ENCODE assay signal across 9 cellular contexts in the genomic region with DNA sequence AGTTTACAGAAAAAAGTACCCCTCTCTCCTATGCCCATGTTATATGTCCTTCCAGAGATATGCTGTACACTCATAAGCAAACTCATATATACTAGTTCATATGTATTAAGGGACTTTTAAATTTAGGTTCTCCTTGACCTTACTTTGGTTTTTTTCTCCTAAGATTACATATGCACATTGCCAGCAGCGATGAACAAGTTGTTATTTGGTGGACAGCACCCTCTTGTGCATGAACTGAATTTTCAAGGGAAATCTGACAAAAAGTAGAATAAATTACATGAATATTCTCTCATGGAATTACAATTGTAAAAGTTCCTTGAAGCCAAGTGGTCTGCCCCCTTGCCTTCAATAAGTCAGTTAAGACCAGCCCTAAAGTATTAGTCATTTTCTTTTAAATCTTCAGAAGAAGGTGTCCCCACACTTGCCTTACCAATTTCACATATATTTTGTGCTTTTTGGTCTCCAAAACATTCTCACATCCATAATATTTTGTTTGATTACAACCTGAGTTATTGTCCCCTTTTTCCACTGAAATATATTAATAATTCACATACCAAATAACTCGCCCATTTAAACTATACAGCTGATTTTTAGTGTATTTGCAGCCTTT. TPM values are rescaled to one million over a fixed set of nuclear protein-coding genes. Genes with fewer than 3 reads are reported as not detected.
DNase-seq lines count a peak whose midpoint lies in the region; ATAC-seq and TF ChIP-seq lines count a peak whose summit lies in the region.
"Had no signal": no experiment of that assay in that cellular context is flagged by ENCODE, and none has a peak within 500 bp of the region (broad histone marks: within the 10 kb centered on the region; RNA-seq: fewer than 3 reads in every experiment).

No MANE protein-coding gene starts in this region.

- TF ChIP-seq CTCF in OCI-LY7 (conservative IDR thresholded peaks at IDR 0.05; ENCODE audit: low read length), result peak; percentile 91

- ATAC-seq in activated T-cell treated with anti-CD3 and anti-CD28 coated beads, Interleukin-2, amount 50 U/mL, for 72 hours (replicated peaks in 1 of 2), result no peak
- ATAC-seq in HG02943 (IDR thresholded peaks at IDR 0.05; ENCODE audit: low read depth, unreplicated experiment), result peak; percentile 59

- no peaks in the 10 kb centered on the region for H3K9me3 ChIP-seq in OCI-LY7 (ENCODE audit: low read length)

- intact Hi-C loops in OCI-LY7 (cut with micrococcal nuclease; ENCODE audit: unreplicated experiment), result loop anchor here (1.0 to 10.0 kb wide), 6 partner anchors 84 to 598 kb away; partner anchors contain the start of gene GAB1

- no peak overlapping the region for H3K4me3 Mint-ChIP-seq in activated T-cell treated with anti-CD3 and anti-CD28 coated beads, Interleukin-2, amount 50 U/mL, for 72 hours
- H3K4me3 Mint-ChIP-seq: central memory CD8-positive, alpha-beta T cell had no signal

- CTCF ChIA-PET in OCI-LY7 (lab: Charles Lee; ENCODE audit: unreplicated experiment), result no interaction called here

- H3K4me1 Mint-ChIP-seq in activated T-cell treated with anti-CD3 and anti-CD28 coated beads, Interleukin-2, amount 50 U/mL, for 72 hours (ENCODE audit: low read depth), result no peaks in the 10 kb centered on the region
- H3K4me1 Mint-ChIP-seq: central memory CD8-positive, alpha-beta T cell had no signal

- no peak for TF ChIP-seq POLR2A in erythroblast (IDR thresholded peaks at IDR 0.05; ENCODE audit: low read length)

- H3K36me3 ChIP-seq in OCI-LY7 (ENCODE audit: insufficient read depth, low read length), result no peaks in the 10 kb centered on the region

- no peak overlapping the region for H3K27ac ChIP-seq in OCI-LY7 (ENCODE audit: low read depth, low read length, poor library complexity, severe bottlenecking)

- H3K9me3 Mint-ChIP-seq in activated T-cell treated with anti-CD3 and anti-CD28 coated beads, Interleukin-2, amount 50 U/mL, for 72 hours, result no peaks in the 10 kb centered on the region
- H3K9me3 Mint-ChIP-seq: central memory CD8-positive, alpha-beta T cell had no signal

- BruUV-seq in OCI-LY7 (replicated peaks; lab: Mats Ljungman, UMichigan), result no TSS peak

- H3K9me2 ChIP-seq in OCI-LY7 (ENCODE audit: insufficient read depth, low read length), result no peaks in the 10 kb centered on the region

- no peaks in the 10 kb centered on the region for H3K36me3 Mint-ChIP-seq in activated T-cell treated with anti-CD3 and anti-CD28 coated beads, Interleukin-2, amount 50 U/mL, for 72 hours (ENCODE audit: insufficient read depth in 2 of 2)

- H3K4me2 ChIP-seq in OCI-LY7 (ENCODE audit: low read length), result no peak overlapping the region

- H3K79me2 ChIP-seq in OCI-LY7 (ENCODE audit: insufficient read depth, low read depth, low read length), result no peaks in the 10 kb centered on the region

- H3K27me3 Mint-ChIP-seq in activated T-cell treated with anti-CD3 and anti-CD28 coated beads, Interleukin-2, amount 50 U/mL, for 72 hours (ENCODE audit: low read depth), result peaks cover 8% of the 10 kb centered on the region

- no peak overlapping the region for H3K4me3 ChIP-seq in OCI-LY7 (ENCODE audit: low read depth, low read length, poor library complexity, severe bottlenecking)

- DNase-seq in activated T-cell treated with anti-CD3 and anti-CD28 coated beads, Interleukin-2, amount 50 U/mL, for 72 hours, result peak; percentile 3 to 10
- no peak for DNase-seq in activated T-cell treated with anti-CD3 and anti-CD28 coated beads for 4 hours
- DNase-seq in OCI-LY7 (ENCODE audit: low spot score), result peak; percentile 77
- peak; percentile 59 to 73 for DNase-seq in erythroblast (lab: John Stamatoyannopoulos, UW)
- DNase-seq in myocyte (ENCODE audit: low read depth), result peak; percentile 57
- DNase-seq in activated CD4-positive, CD25-positive, alpha-beta regulatory T cell treated with anti-CD3 and anti-CD28 coated beads, Interleukin-2, amount 50 U/mL, for 72 hours, result no peak
- no peak for DNase-seq in stimulated activated naive CD4-positive, alpha-beta T cell treated with Interleukin-2 at 50 U/mL for 16 hours (lab: John Stamatoyannopoulos, UW)

- peaks cover 15% of the 10 kb centered on the region for H3K4me1 ChIP-seq in OCI-LY7 (ENCODE audit: insufficient read depth, low read length, poor library complexity, severe bottlenecking)

- H4K20me1 ChIP-seq in OCI-LY7 (ENCODE audit: insufficient read depth, low read length), result no peaks in the 10 kb centered on the region

- no peak overlapping the region for H3K27ac Mint-ChIP-seq in activated T-cell treated with anti-CD3 and anti-CD28 coated beads, Interleukin-2, amount 50 U/mL, for 72 hours

- POLR2A ChIA-PET in OCI-LY7 (lab: Charles Lee), result no interaction called here

- no peak overlapping the region for H2AFZ ChIP-seq in OCI-LY7 (ENCODE audit: low read length)

RNA-seq across cellular contexts. Expression of gene SMARCA5, which starts 30.6 kb away (rescaled TPM):
- 10 to 100 TPM; 52.6 to 59.1 TPM for total RNA-seq in activated T-cell treated with anti-CD3 and anti-CD28 coated beads, Interleukin-2, amount 50 U/mL, for 72 hours
- total RNA-seq in OCI-LY7 (2014; rRNA removed; shearing (Covaris generic)), result 52.4 and 63.4 TPM in 2 replicates
- 82.2 and 82.3 TPM in 2 replicates for total RNA-seq in OCI-LY7 (2022)
- total RNA-seq in myocyte, result 41.6 and 50.4 TPM in 2 replicates
- 17.4 TPM for polyA plus RNA-seq in myocyte (2012)

Comparison
In these comparisons a context has a peak if more than half of its experiments do, and no peak if none do; other contexts are left out.
1. DNase-seq: peak in activated T-cell treated with anti-CD3 and anti-CD28 coated beads, Interleukin-2, amount 50 U/mL, for 72 hours (2 of 2), OCI-LY7 (single experiment), erythroblast (2 of 2) and myocyte (single experiment); none in activated T-cell treated with anti-CD3 and anti-CD28 coated beads for 4 hours (single experiment), activated CD4-positive, CD25-positive, alpha-beta regulatory T cell treated with anti-CD3 and anti-CD28 coated beads, Interleukin-2, amount 50 U/mL, for 72 hours (single experiment) and stimulated activated naive CD4-positive, alpha-beta T cell treated with Interleukin-2 at 50 U/mL for 16 hours (single experiment).